Comparison of ENCODE assay signal across 8 cellular contexts in the genomic region with DNA sequence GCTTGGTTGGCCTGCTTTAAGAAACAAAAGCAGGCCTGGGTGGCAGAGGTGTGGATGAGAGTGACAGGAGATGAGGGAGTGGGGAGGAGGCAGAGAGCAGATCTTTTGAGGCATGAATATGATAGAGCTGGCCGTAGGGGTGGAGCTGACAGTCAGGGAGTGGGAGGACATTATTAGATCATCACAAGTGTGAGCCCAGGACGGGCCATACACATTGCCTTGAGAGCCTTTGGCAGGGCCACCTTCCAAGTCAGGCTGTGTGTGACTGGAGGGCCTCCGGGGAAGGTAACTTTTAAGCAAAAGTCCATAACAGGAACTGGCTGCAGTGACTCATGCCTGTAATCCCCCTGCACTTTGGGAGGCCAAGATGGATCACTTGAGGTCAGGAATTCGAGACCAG. TPM values are rescaled to one million over a fixed set of nuclear protein-coding genes. Genes with fewer than 3 reads are reported as not detected.
DNase-seq lines count a peak whose midpoint lies in the region; ATAC-seq, FAIRE-seq and TF ChIP-seq lines count a peak whose summit lies in the region.

No MANE protein-coding gene starts in this region.

- H3K27me3 Mint-ChIP-seq in stimulated activated naive B cell treated with anti-CD40 and anti-IgM and Interleukin-4, amounts not matched to agents 10 μg/mL and 1 μg/mL and 100 μg/mL, for 72 hours: peaks cover 0 to 9% of the 10 kb centered on the region in 2 donors

- H3K79me2 ChIP-seq in PC-9 (ENCODE audit: low read depth): no peaks in the 10 kb centered on the region

- no TSS peak for BruUV-seq in PC-9 (replicated peaks; lab: Mats Ljungman, UMichigan)

- no peak overlapping the region for H3K4me3 Mint-ChIP-seq in stimulated activated naive B cell treated with anti-CD40 and anti-IgM and Interleukin-4, amounts not matched to agents 10 μg/mL and 1 μg/mL and 100 μg/mL, for 72 hours

- TF ChIP-seq CTCF in PC-9 (conservative IDR thresholded peaks at IDR 0.05): no peak

- no peaks in the 10 kb centered on the region for H3K9me2 ChIP-seq in PC-9 (ENCODE audit: insufficient read depth)

- H3K4me1 ChIP-seq in PC-9 (replicated peaks; ENCODE audit: insufficient read depth): peaks cover 35% of the 10 kb centered on the region

- H4K20me1 ChIP-seq in PC-9 (ENCODE audit: insufficient read depth): no peaks in the 10 kb centered on the region

- H3K36me3 Mint-ChIP-seq in stimulated activated naive B cell treated with anti-CD40 and anti-IgM and Interleukin-4, amounts not matched to agents 10 μg/mL and 1 μg/mL and 100 μg/mL, for 72 hours: no peaks in the 10 kb centered on the region

- H3K4me1 Mint-ChIP-seq in stimulated activated naive B cell treated with anti-CD40 and anti-IgM and Interleukin-4, amounts not matched to agents 10 μg/mL and 1 μg/mL and 100 μg/mL, for 72 hours: peaks cover 7 to 12% of the 10 kb centered on the region in 2 donors

- H3K9me3 ChIP-seq in PC-9 (ENCODE audit: insufficient read depth, low read depth): no peaks in the 10 kb centered on the region

- POLR2A ChIA-PET in PC-9 (lab: Charles Lee; ENCODE audit: unreplicated experiment): no interaction called here

- no peak overlapping the region for H3K27ac ChIP-seq in PC-9

- H3K4me3 ChIP-seq in PC-9: no peak overlapping the region

- H2AFZ ChIP-seq in PC-9: no peak overlapping the region

- ATAC-seq in GM21619 (IDR thresholded peaks at IDR 0.05; ENCODE audit: unreplicated experiment): peak; percentile 35
- ATAC-seq in stimulated activated naive B cell treated with anti-CD40 and anti-IgM and Interleukin-4, amounts not matched to agents 10 μg/mL and 1 μg/mL and 100 μg/mL, for 72 hours (replicated peaks): peak; percentile 44 to 51
- no peak for ATAC-seq in left lobe of liver
- no peak for ATAC-seq in GM19397 (IDR thresholded peaks at IDR 0.05; ENCODE audit: unreplicated experiment)

- no peak overlapping the region for H3K27ac Mint-ChIP-seq in stimulated activated naive B cell treated with anti-CD40 and anti-IgM and Interleukin-4, amounts not matched to agents 10 μg/mL and 1 μg/mL and 100 μg/mL, for 72 hours

- intact Hi-C loops in PC-9 (cut with micrococcal nuclease; ENCODE audit: unreplicated experiment): no loop called here

- no peaks in the 10 kb centered on the region for H3K36me3 ChIP-seq in PC-9 (ENCODE audit: low read depth)

- DNase-seq in PC-9: peak; percentile 27 to 57
- peak; percentile 39 for DNase-seq in fibroblast of gingiva (ENCODE audit: low read depth)
- no peak for DNase-seq in stimulated activated naive B cell treated with anti-CD40 and anti-IgM and Interleukin-4, amounts not matched to agents 10 μg/mL and 1 μg/mL and 100 μg/mL, for 72 hours
- no peak for DNase-seq in GM19239 (ENCODE audit: insufficient read length, low spot score)
- DNase-seq in left lobe of liver (ENCODE audit: low spot score): no peak
- DNase-seq in SIG-M5 treated with dmso at 0.1 percent for 504 hours (lab: John Stamatoyannopoulos, UW; ENCODE audit: unreplicated experiment): no peak

- H3K4me2 ChIP-seq in PC-9: peak overlapping the region; percentile 27; the same call in 1 of the 2 replicates

- CTCF ChIA-PET in PC-9 (lab: Charles Lee): no interaction called here

- H3K27me3 ChIP-seq in PC-9 (ENCODE audit: insufficient read depth, low read depth): no peaks in the 10 kb centered on the region

- no peak for FAIRE-seq in GM19239 (lab: Jason Lieb, UNC)

- peaks cover 2 to 4% of the 10 kb centered on the region in 2 donors for H3K9me3 Mint-ChIP-seq in stimulated activated naive B cell treated with anti-CD40 and anti-IgM and Interleukin-4, amounts not matched to agents 10 μg/mL and 1 μg/mL and 100 μg/mL, for 72 hours

- peaks cover 24% of the 10 kb centered on the region for H3F3A ChIP-seq in PC-9 (ENCODE audit: insufficient read depth, low read depth)

RNA-seq across cellular contexts. Expression of a gene that starts 26.3 kb away (rescaled TPM):
- 11.3 and 12.4 TPM in 2 replicates for total RNA-seq in PC-9 (2021)
- 1.9 TPM for total RNA-seq in left lobe of liver

Comparison
In these comparisons a context has a peak if more than half of its experiments do, and no peak if none do; other contexts are left out.
1. ATAC-seq: peak in GM21619 (single experiment) and stimulated activated naive B cell treated with anti-CD40 and anti-IgM and Interleukin-4, amounts not matched to agents 10 μg/mL and 1 μg/mL and 100 μg/mL, for 72 hours (2 of 2); none in left lobe of liver (single experiment) and GM19397 (single experiment).
2. DNase-seq: peak in PC-9 (2 of 2) and fibroblast of gingiva (single experiment); none in stimulated activated naive B cell treated with anti-CD40 and anti-IgM and Interleukin-4, amounts not matched to agents 10 μg/mL and 1 μg/mL and 100 μg/mL, for 72 hours (single experiment), GM19239 (single experiment), left lobe of liver (single experiment) and SIG-M5 treated with dmso at 0.1 percent for 504 hours (single experiment).